Comparison of ENCODE assay signal across 24 cellular contexts in genomic region chr19:9039728-9040127, GRCh38. TPM values are rescaled to one million over a fixed set of nuclear protein-coding genes. Genes with fewer than 3 reads are reported as not detected.
"Had no signal": no experiment of that assay in that cellular context is flagged by ENCODE, and none has a peak within 500 bp of the region (broad histone marks: within the 10 kb centered on the region; RNA-seq: fewer than 3 reads in every experiment).

No MANE protein-coding gene starts in this region.

- DNase-seq: activated CD4-positive, alpha-beta T cell treated with anti-CD3 and anti-CD28 coated beads for 48 hours; activated CD4-positive, CD25-positive, alpha-beta regulatory T cell; activated CD8-positive, alpha-beta T cell treated with anti-CD3 and anti-CD28 coated beads for 36 hours; activated naive CD4-positive, alpha-beta T cell treated with Interleukin-2 at 50 U/mL for 16 hours; activated T-cell treated with anti-CD3 and anti-CD28 coated beads, Interleukin-2, amount 50 U/mL, for 1 hour; body of pancreas; central memory CD4-positive, alpha-beta T cell; dorsolateral prefrontal cortex; foreskin melanocyte; glutamatergic neuron; midbrain; nucleus accumbens; stimulated activated CD4-positive, alpha-beta T cell treated with anti-CD3 and anti-CD28 coated beads, Interleukin-15, amount 100 ng/mL, for 24 hours; stimulated activated CD4-positive, alpha-beta T cell treated with anti-CD3 and anti-CD28 coated beads, Interleukin-2, amount 100 ng/mL, for 48 hours; stomach; T-helper 9 cell; upper lobe of right lung had no signal

- H3K36me3 ChIP-seq: stomach, upper lobe of right lung had no signal

- H3K27ac ChIP-seq: body of pancreas, dorsolateral prefrontal cortex, skin epidermis, stomach, upper lobe of right lung had no signal

- H3K4me3 ChIP-seq: body of pancreas, dorsolateral prefrontal cortex, lung, skin epidermis, stomach, upper lobe of right lung had no signal

- H3K27me3 ChIP-seq: body of pancreas, upper lobe of right lung had no signal

- H3K9me3 ChIP-seq: body of pancreas, stomach, upper lobe of right lung had no signal

- H3K4me1 ChIP-seq: body of pancreas, stomach, upper lobe of right lung had no signal

- ATAC-seq: activated CD8-positive, alpha-beta T cell treated with anti-CD3 and anti-CD28 coated beads for 36 hours; body of pancreas; left lobe of liver; upper lobe of right lung had no signal

RNA-seq across cellular contexts. Expression of gene MUC16, which starts 29.5 kb away (rescaled TPM):
- total RNA-seq: activated CD8-positive, alpha-beta T cell treated with anti-CD3 and anti-CD28 coated beads for 36 hours; activated T-helper 2 cell treated with anti-CD3 and anti-CD28 coated beads, Interferon-gamma antibody, Interleukin-2, Interleukin-4, amounts not matched to agents 10 μg/mL and 5 μg/mL and 100 μg/mL, durations not matched to agents 14 hours and 24 hours and 36 hours; left lobe of liver; temporal lobe had no signal

RNA-seq across cellular contexts. Expression of gene OR1M1, which starts 47.1 kb away (rescaled TPM):
- total RNA-seq: activated CD8-positive, alpha-beta T cell treated with anti-CD3 and anti-CD28 coated beads for 36 hours; activated T-helper 2 cell treated with anti-CD3 and anti-CD28 coated beads, Interferon-gamma antibody, Interleukin-2, Interleukin-4, amounts not matched to agents 10 μg/mL and 5 μg/mL and 100 μg/mL, durations not matched to agents 14 hours and 24 hours and 36 hours; body of pancreas; dorsolateral prefrontal cortex; epithelial cell of proximal tubule; left lobe of liver; lung; stomach; temporal lobe; upper lobe of right lung had no signal
- polyA plus RNA-seq: keratinocyte, stomach had no signal
